Comparison of ENCODE assay signal across 8 cellular contexts in the genomic region with DNA sequence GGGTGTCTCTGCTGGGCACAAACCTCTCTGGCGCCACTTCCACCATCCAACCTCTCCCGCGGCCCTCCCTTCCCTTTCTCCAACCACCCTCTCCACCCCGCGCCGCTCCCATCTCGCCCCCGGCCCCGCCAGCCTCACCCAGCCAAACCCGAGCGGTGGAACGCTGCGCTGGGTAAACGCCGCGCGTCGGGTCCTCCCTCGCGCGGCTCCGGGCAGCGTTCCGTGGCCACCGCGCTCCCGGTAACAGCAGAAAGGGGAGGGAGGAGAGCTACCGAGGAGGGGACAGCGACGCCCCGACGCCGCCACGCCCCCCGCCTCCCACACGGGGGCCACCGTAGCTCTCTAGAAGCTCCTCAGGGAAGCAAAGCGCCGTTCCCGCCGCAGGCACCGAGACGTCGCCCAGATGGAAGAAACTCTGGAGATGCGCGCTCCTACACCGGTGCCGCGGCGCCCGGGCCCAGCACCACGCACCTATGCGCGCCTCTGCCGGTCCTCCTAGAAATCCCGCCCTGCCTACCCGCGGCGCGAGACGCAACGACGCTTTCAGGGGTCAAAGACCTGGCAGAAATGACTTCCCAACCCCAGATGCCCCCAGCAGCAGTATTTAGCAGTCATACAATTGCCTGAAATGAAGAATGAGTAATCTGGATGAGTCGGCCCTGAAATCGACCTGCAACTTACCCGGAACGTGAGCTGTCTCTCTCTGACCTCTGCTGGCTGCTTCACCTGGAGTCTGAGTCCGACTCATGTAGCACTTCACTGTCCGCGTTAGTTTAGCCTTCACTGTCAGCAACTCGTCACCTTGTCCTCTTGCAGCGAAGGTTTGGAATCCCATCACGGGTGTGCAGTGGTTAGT. TPM values are rescaled to one million over a fixed set of nuclear protein-coding genes. Genes with fewer than 3 reads are reported as not detected.
DNase-seq lines count a peak whose midpoint lies in the region; ATAC-seq, FAIRE-seq and TF ChIP-seq lines count a peak whose summit lies in the region.

A gene with protein sequence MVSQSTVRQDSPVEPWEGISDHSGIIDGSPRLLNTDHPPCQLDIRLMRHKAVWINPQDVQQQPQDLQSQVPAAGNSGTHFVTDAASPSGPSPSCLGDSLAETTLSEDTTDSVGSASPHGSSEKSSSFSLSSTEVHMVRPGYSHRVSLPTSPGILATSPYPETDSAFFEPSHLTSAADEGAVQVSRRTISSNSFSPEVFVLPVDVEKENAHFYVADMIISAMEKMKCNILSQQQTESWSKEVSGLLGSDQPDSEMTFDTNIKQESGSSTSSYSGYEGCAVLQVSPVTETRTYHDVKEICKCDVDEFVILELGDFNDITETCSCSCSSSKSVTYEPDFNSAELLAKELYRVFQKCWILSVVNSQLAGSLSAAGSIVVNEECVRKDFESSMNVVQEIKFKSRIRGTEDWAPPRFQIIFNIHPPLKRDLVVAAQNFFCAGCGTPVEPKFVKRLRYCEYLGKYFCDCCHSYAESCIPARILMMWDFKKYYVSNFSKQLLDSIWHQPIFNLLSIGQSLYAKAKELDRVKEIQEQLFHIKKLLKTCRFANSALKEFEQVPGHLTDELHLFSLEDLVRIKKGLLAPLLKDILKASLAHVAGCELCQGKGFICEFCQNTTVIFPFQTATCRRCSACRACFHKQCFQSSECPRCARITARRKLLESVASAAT (minus strand): TSS at position 257 of the 856 bp plus-strand sequence. CDS start 14,777 bp downstream, outside the sequence.

- dilution Hi-C loops in endothelial cell of umbilical vein (cut with MboI; ENCODE audit: extremely low pct_ligation_motif_present, low sequenced_read_pairs), result no loop called here

- H3K36me3 Mint-ChIP-seq in activated CD4-positive, alpha-beta T cell treated with anti-CD3 and anti-CD28 coated beads for 36 hours (ENCODE audit: low read depth), result no peaks in the 10 kb centered on the region
- peaks cover 39% of the 10 kb centered on the region for H3K36me3 Mint-ChIP-seq in activated B cell treated with CpG ODN at 0.5 μM for 24 hours (ENCODE audit: low read depth)

- intact Hi-C loops in activated CD4-positive, alpha-beta T cell treated with anti-CD3 and anti-CD28 coated beads for 36 hours (cut with DNase I, micrococcal nuclease), result loop anchor here (1.0 to 5.0 kb wide), 4 partner anchors 45 to 205 kb away; partner anchors contain the start of gene LCP1 (in 1 of the 2)
- intact Hi-C loops in activated B cell treated with CpG ODN at 0.5 μM for 24 hours (cut with micrococcal nuclease) (loop anchor here (1.0 to 5.0 kb wide), 5 partner anchors 10 to 168 kb away; no protein-coding TSS in a partner anchor), endothelial cell of umbilical vein (cut with micrococcal nuclease) (no loop called here)

- TF ChIP-seq POLR2A in endothelial cell of umbilical vein (IDR thresholded peaks at IDR 0.05; ENCODE audit: low read depth, low read length), result no peak

- POLR2A ChIA-PET in activated CD4-positive, alpha-beta T cell treated with anti-CD3 and anti-CD28 coated beads for 36 hours (lab: Charles Lee), result no interaction called here
- POLR2A ChIA-PET in activated B cell treated with CpG ODN at 0.5 μM for 24 hours (lab: Charles Lee) (interaction anchor here (0.6 to 4.9 kb wide), 19 partner anchors 9 to 205 kb away, joined by 3 to 95 read pairs (median 5); partner anchors contain the start of genes LCP1 and LRCH1), endothelial cell of umbilical vein (lab: Charles Lee) (no interaction called here)

- H3K79me2 ChIP-seq in endothelial cell of umbilical vein (ENCODE audit: control insufficient read depth, insufficient read depth, low read length), result no peaks in the 10 kb centered on the region

- no peak within 1 kb of the TSS for H3K4me2 ChIP-seq in endothelial cell of umbilical vein (ENCODE audit: insufficient read depth, low read length)

- H3K4me3 ChIP-seq in HL-60 (replicated peaks; ENCODE audit: insufficient read depth, low read length), result peak within 1 kb of the TSS; percentile 58
- H3K4me3 ChIP-seq in endothelial cell of umbilical vein (replicated peaks in 1 of 3; ENCODE audit: insufficient read depth in 1 of 3, low read depth in 1 of 3, low read length in 3 of 3), result no peak within 1 kb of the TSS
- peak within 1 kb of the TSS; percentile 5 to 50 for H3K4me3 ChIP-seq in muscle layer of colon (ENCODE audit: low read depth in 1 of 2, low read length in 2 of 2)
- peak within 1 kb of the TSS; percentile 44 to 52 for H3K4me3 ChIP-seq in stomach smooth muscle (ENCODE audit: low read length in 2 of 2)

- H3K9me1 ChIP-seq in endothelial cell of umbilical vein (replicated peaks; ENCODE audit: control insufficient read depth, extremely low read depth, insufficient read depth, low read length), result no peaks in the 10 kb centered on the region

- H3K9me3 Mint-ChIP-seq in activated CD4-positive, alpha-beta T cell treated with anti-CD3 and anti-CD28 coated beads for 36 hours (ENCODE audit: low read depth), result no peaks in the 10 kb centered on the region
- no peaks in the 10 kb centered on the region for H3K9me3 Mint-ChIP-seq in activated B cell treated with CpG ODN at 0.5 μM for 24 hours

- H3K27ac ChIP-seq in HL-60 (replicated peaks) (no peak within 1 kb of the TSS; the same call in 1 of the 2 replicates), endothelial cell of umbilical vein (ENCODE audit: insufficient read depth, low read depth, low read length) (no peak within 1 kb of the TSS), muscle layer of colon (ENCODE audit: low read depth, low read length) (peak within 1 kb of the TSS; percentile 52), stomach smooth muscle (ENCODE audit: low read length) (no peak within 1 kb of the TSS)

- BruUV-seq in endothelial cell of umbilical vein (replicated peaks; lab: Mats Ljungman, UMichigan), result no TSS peak

- CTCF ChIA-PET in activated CD4-positive, alpha-beta T cell treated with anti-CD3 and anti-CD28 coated beads for 36 hours (lab: Charles Lee), result interaction anchor here (1.3 kb wide), 1 partner anchor 12 kb away, joined by 3 read pairs; no protein-coding TSS in a partner anchor
- CTCF ChIA-PET in activated B cell treated with CpG ODN at 0.5 μM for 24 hours (lab: Charles Lee) (interaction anchor here (1.0 to 6.7 kb wide), 7 partner anchors 9 to 66 kb away, joined by 3 to 70 read pairs (median 3); no protein-coding TSS in a partner anchor), endothelial cell of umbilical vein (lab: Charles Lee) (no interaction called here)

- H3K27ac Mint-ChIP-seq in activated CD4-positive, alpha-beta T cell treated with anti-CD3 and anti-CD28 coated beads for 36 hours, result peak within 1 kb of the TSS; percentile 34
- H3K27ac Mint-ChIP-seq in activated B cell treated with CpG ODN at 0.5 μM for 24 hours, result peak within 1 kb of the TSS; percentile 93

- H2AFZ ChIP-seq in endothelial cell of umbilical vein (ENCODE audit: low read depth, low read length), result no peak within 1 kb of the TSS

- DNase-seq in activated CD4-positive, alpha-beta T cell treated with anti-CD3 and anti-CD28 coated beads for 36 hours, result peak; percentile 67
- no peak for DNase-seq in activated CD4-positive, alpha-beta T cell treated with anti-CD3 and anti-CD28 coated beads, Interleukin-2, amount 50 U/mL, for 1 hour
- peak in 1 of 2 experiments; percentile 32 for DNase-seq in HL-60 (ENCODE audit: low read depth in 1 of 2, low spot score in 1 of 2)
- DNase-seq in activated B cell treated with CpG ODN at 0.5 μM for 24 hours, result peak; percentile 69
- DNase-seq in endothelial cell of umbilical vein (ENCODE audit: low read depth, low spot score), result no peak

- no peak for FAIRE-seq in endothelial cell of umbilical vein (lab: Jason Lieb, UNC)

- H3K27me3 ChIP-seq in HL-60 (ENCODE audit: insufficient read depth, poor library complexity, severe bottlenecking) (peaks cover 5% of the 10 kb centered on the region), endothelial cell of umbilical vein (ENCODE audit: control insufficient read depth in 2 of 2, insufficient read depth in 2 of 2, low read length in 2 of 2) (peaks cover 21 to 34% of the 10 kb centered on the region in 2 experiments), muscle layer of colon (ENCODE audit: control insufficient read depth in 1 of 2, insufficient read depth in 2 of 2, low read length in 2 of 2) (peaks cover 0 to 10% of the 10 kb centered on the region in 2 donors), stomach smooth muscle (ENCODE audit: control insufficient read depth in 1 of 2, insufficient read depth in 2 of 2, low read length in 2 of 2) (peaks cover 9 to 12% of the 10 kb centered on the region in 2 donors)

- H3K9ac ChIP-seq in endothelial cell of umbilical vein (replicated peaks; ENCODE audit: extremely low read depth, insufficient read depth, low read length) (no peak within 1 kb of the TSS), muscle layer of colon (ENCODE audit: low read length) (no peak within 1 kb of the TSS), stomach smooth muscle (ENCODE audit: low read length in 2 of 2) (peak within 1 kb of the TSS in 1 of 2 donors; percentile 16)

- H3K4me1 ChIP-seq in endothelial cell of umbilical vein (ENCODE audit: control insufficient read depth, extremely low read depth, insufficient read depth, low read length), result no peaks in the 10 kb centered on the region
- H3K4me1 ChIP-seq in muscle layer of colon (ENCODE audit: insufficient read depth, low read length), result no peaks in the 10 kb centered on the region
- H3K4me1 ChIP-seq in stomach smooth muscle (ENCODE audit: control insufficient read depth, insufficient read depth, low read length), result peaks cover 4% of the 10 kb centered on the region

- H3K27me3 Mint-ChIP-seq in activated CD4-positive, alpha-beta T cell treated with anti-CD3 and anti-CD28 coated beads for 36 hours, result peaks cover 36% of the 10 kb centered on the region
- H3K27me3 Mint-ChIP-seq in activated B cell treated with CpG ODN at 0.5 μM for 24 hours, result no peaks in the 10 kb centered on the region

- peaks cover 22% of the 10 kb centered on the region for H3K4me1 Mint-ChIP-seq in activated CD4-positive, alpha-beta T cell treated with anti-CD3 and anti-CD28 coated beads for 36 hours
- H3K4me1 Mint-ChIP-seq in activated B cell treated with CpG ODN at 0.5 μM for 24 hours, result peaks cover 68% of the 10 kb centered on the region

- peak within 1 kb of the TSS; percentile 74 for H3K4me3 Mint-ChIP-seq in activated CD4-positive, alpha-beta T cell treated with anti-CD3 and anti-CD28 coated beads for 36 hours
- H3K4me3 Mint-ChIP-seq in activated B cell treated with CpG ODN at 0.5 μM for 24 hours, result peak within 1 kb of the TSS; percentile 95

- no peaks in the 10 kb centered on the region for H3K36me3 ChIP-seq in endothelial cell of umbilical vein (ENCODE audit: control insufficient read depth in 2 of 2, extremely low read depth in 1 of 2, insufficient read depth in 2 of 2, low read length in 2 of 2)
- no peaks in the 10 kb centered on the region for H3K36me3 ChIP-seq in muscle layer of colon (ENCODE audit: insufficient read depth, low read length)
- no peaks in the 10 kb centered on the region for H3K36me3 ChIP-seq in stomach smooth muscle (ENCODE audit: control insufficient read depth in 2 of 2, insufficient read depth in 2 of 2, low read length in 2 of 2)

- peak; percentile 83 for ATAC-seq in activated CD4-positive, alpha-beta T cell treated with anti-CD3 and anti-CD28 coated beads for 36 hours
- ATAC-seq in activated B cell treated with CpG ODN at 0.5 μM for 24 hours (ENCODE audit: low read depth), result peak; percentile 46
- no peak for ATAC-seq in GM19324 (IDR thresholded peaks at IDR 0.05; ENCODE audit: low FRiP score, unreplicated experiment)

- no peaks in the 10 kb centered on the region for H4K20me1 ChIP-seq in endothelial cell of umbilical vein (replicated peaks; ENCODE audit: control insufficient read depth, extremely low read depth, insufficient read depth, low read length)

- H3K9me3 ChIP-seq in endothelial cell of umbilical vein (replicated peaks; ENCODE audit: control insufficient read depth, insufficient read depth, low read length) (no peaks in the 10 kb centered on the region), muscle layer of colon (ENCODE audit: low read length) (no peaks in the 10 kb centered on the region), stomach smooth muscle (ENCODE audit: control insufficient read depth in 2 of 2, low read length in 2 of 2) (no peaks in the 10 kb centered on the region)

- no peak for TF ChIP-seq CTCF in HL-60 (IDR thresholded peaks at IDR 0.05; ENCODE audit: insufficient read depth, low read length)
- no peak for TF ChIP-seq CTCF in activated B cell treated with CpG ODN at 0.5 μM for 24 hours (IDR thresholded peaks at IDR 0.05)
- TF ChIP-seq CTCF in endothelial cell of umbilical vein (IDR thresholded peaks at IDR 0.05; ENCODE audit: extremely low read depth in 1 of 2, insufficient read depth in 1 of 2, low read depth in 1 of 2, low read length in 2 of 2), result no peak

RNA-seq across cellular contexts. Expression of the gene that starts here (rescaled TPM):
- total RNA-seq in activated CD4-positive, alpha-beta T cell treated with anti-CD3 and anti-CD28 coated beads for 36 hours, result 1 to 10 TPM; 1.0 to 1.1 TPM
- 133 and 168 TPM in 2 replicates for total RNA-seq in activated B cell treated with CpG ODN at 0.5 μM for 24 hours
- not detected in 2 replicates for total RNA-seq in endothelial cell of umbilical vein
- polyA plus RNA-seq in endothelial cell of umbilical vein, result not detected in 2 replicates
- polyA plus RNA-seq in endothelial cell of umbilical vein (2011; cell fraction: cytosol; rRNA removed), result not detected in 2 replicates
- not detected in 2 replicates for polyA plus RNA-seq in endothelial cell of umbilical vein (2011; cell fraction: nucleus; rRNA removed)
- polyA plus RNA-seq in endothelial cell of umbilical vein (2012), result not detected in 2 replicates
- not detected in 2 replicates for polyA minus RNA-seq in endothelial cell of umbilical vein
- not detected for polyA minus RNA-seq in endothelial cell of umbilical vein (2011; cell fraction: cytosol; rRNA and poly(A)+ RNA removed)
- polyA minus RNA-seq in endothelial cell of umbilical vein (2011; cell fraction: nucleus; rRNA and poly(A)+ RNA removed), result not detected in 2 replicates

Comparison
In these comparisons a context has a peak if more than half of its experiments do, and no peak if none do; other contexts are left out.
1. RNA of the gene that starts here (total RNA-seq): 133 to 168 TPM in activated B cell treated with CpG ODN at 0.5 μM for 24 hours; 1.0 to 1.1 TPM in activated CD4-positive, alpha-beta T cell treated with anti-CD3 and anti-CD28 coated beads for 36 hours and not detected in endothelial cell of umbilical vein; every median in the first group is over 10 times any median in the second.
2. DNase-seq: peak in activated CD4-positive, alpha-beta T cell treated with anti-CD3 and anti-CD28 coated beads for 36 hours (single experiment) and activated B cell treated with CpG ODN at 0.5 μM for 24 hours (single experiment); none in activated CD4-positive, alpha-beta T cell treated with anti-CD3 and anti-CD28 coated beads, Interleukin-2, amount 50 U/mL, for 1 hour (single experiment) and endothelial cell of umbilical vein (single experiment).
3. H3K4me3 ChIP-seq: peak in HL-60 (single experiment), muscle layer of colon (2 of 2) and stomach smooth muscle (2 of 2); none in endothelial cell of umbilical vein (0 of 3).